In genomic region chr10:52233351-52233991, GRCh38 we compare ENCODE assay signal across 8 cellular contexts.
DNase-seq lines count a peak whose midpoint lies in the region; ATAC-seq and TF ChIP-seq lines count a peak whose summit lies in the region.
"Not testable (repeated sequence)": the region's sequence is repeated elsewhere in the genome, so short reads cannot be mapped to it uniquely, and the experiment has no call there.

No MANE protein-coding gene starts in this region.

- not testable (repeated sequence) for H3K56ac ChIP-seq in IMR-90 (ENCODE audit: extremely low read depth, insufficient read depth, low read length)

- H2BK120ac ChIP-seq in IMR-90 (ENCODE audit: low read depth, low read length), result not testable (repeated sequence)

- not testable (repeated sequence) for H3K9me3 ChIP-seq in BE2C; IMR-90 (ENCODE audit: control insufficient read depth, insufficient read depth, low read length)

- in situ Hi-C loops in IMR-90 (cut with MboI; ENCODE audit: low sequenced_read_pairs), result not testable (repeated sequence)

- H3K4me1 ChIP-seq in BE2C; IMR-90 (ENCODE audit: control insufficient read depth, insufficient read depth, low read length): not testable (repeated sequence)

- H3K27ac ChIP-seq in IMR-90 (ENCODE audit: insufficient read depth, low read length), result not testable (repeated sequence)

- not testable (repeated sequence) for H4K20me1 ChIP-seq in IMR-90 (ENCODE audit: insufficient read depth, low read length)

- not testable (repeated sequence) for ATAC-seq in IMR-90 (ENCODE audit: low read depth); naive thymus-derived CD8-positive, alpha-beta T cell; stimulated activated memory B cell treated with anti-CD40 and anti-IgM and Interleukin-4, amounts not matched to agents 10 μg/mL and 1 μg/mL and 100 μg/mL, for 72 hours

- CTCF ChIA-PET in IMR-90 (lab: Yijun Ruan, JAX), result interaction anchor here (0.7 kb wide), 1 partner anchor 16 kb away, joined by 4 read pairs; no protein-coding TSS in a partner anchor

- not testable (repeated sequence) for H3K14ac ChIP-seq in IMR-90 (replicated peaks; ENCODE audit: low read depth, low read length)

- not testable (repeated sequence) for H2AFZ ChIP-seq in IMR-90 (replicated peaks; ENCODE audit: low read length, poor library complexity)

- H3K4ac ChIP-seq in IMR-90 (ENCODE audit: low read depth, low read length), result not testable (repeated sequence)

- H3K9ac ChIP-seq in IMR-90 (ENCODE audit: low read depth, low read length), result not testable (repeated sequence)

- H3K4me3 ChIP-seq in BE2C (ENCODE audit: low read depth, low read length) (peak overlapping the region; percentile 33; the same call in 1 of the 2 replicates), IMR-90 (ENCODE audit: insufficient read depth, low read depth, low read length) (0 out of 2 replicates have a peak overlapping the region, but pooled peaks have one; percentile 18), iPS-11a (ENCODE audit: low read depth, low read length) (peak overlapping the region; percentile 24)

- not testable (repeated sequence) for H3K36me3 Mint-ChIP-seq in T-helper 1 cell treated with Interleukin-12 subunit alpha and Interleukin-12 subunit beta and Interleukin-4 antibody, amounts not matched to agents 30 μg/mL and 1 μg/mL, for 36 hours (ENCODE audit: low read depth); activated naive CD8-positive, alpha-beta T cell treated with anti-CD3 and anti-CD28 coated beads for 36 hours; endothelial cell (ENCODE audit: low read depth, unreplicated experiment); naive thymus-derived CD8-positive, alpha-beta T cell; stimulated activated memory B cell treated with anti-CD40 and anti-IgM and Interleukin-4, amounts not matched to agents 10 μg/mL and 1 μg/mL and 100 μg/mL, for 72 hours

- H3K79me1 ChIP-seq in IMR-90 (ENCODE audit: low read depth in 1 of 2, low read length in 2 of 2), result not testable (repeated sequence)

- not testable (repeated sequence) for H4K5ac ChIP-seq in IMR-90 (ENCODE audit: low read depth, low read length)

- not testable (repeated sequence) for H3K23ac ChIP-seq in IMR-90 (ENCODE audit: low read depth, low read length)

- not testable (repeated sequence) for H2AK9ac ChIP-seq in IMR-90 (replicated peaks; ENCODE audit: low read depth, low read length, poor library complexity)

- not testable (repeated sequence) for H2BK20ac ChIP-seq in IMR-90 (ENCODE audit: low read depth, low read length)

- DNase-seq in BE2C; IMR-90; activated naive CD8-positive, alpha-beta T cell treated with anti-CD3 and anti-CD28 coated beads for 36 hours; endothelial cell (ENCODE audit: low spot score); naive thymus-derived CD8-positive, alpha-beta T cell: not testable (repeated sequence)

- TF ChIP-seq CTCF in BE2C (IDR thresholded peaks at IDR 0.05; ENCODE audit: low read depth, low read length); IMR-90 (conservative IDR thresholded peaks at IDR 0.05; ENCODE audit: low read depth, low read length); endothelial cell (IDR thresholded peaks at IDR 0.05; ENCODE audit: unreplicated experiment): not testable (repeated sequence)

- H4K8ac ChIP-seq in IMR-90 (ENCODE audit: low read depth in 2 of 2, low read length in 2 of 2), result not testable (repeated sequence)

- not testable (repeated sequence) for H2BK15ac ChIP-seq in IMR-90 (ENCODE audit: low read depth, low read length)

- H2BK5ac ChIP-seq in IMR-90 (ENCODE audit: low read depth, low read length, poor library complexity, severe bottlenecking), result not testable (repeated sequence)

- dilution Hi-C loops in IMR-90 (cut with HindIII; ENCODE audit: low sequenced_read_pairs, unreplicated experiment), result not testable (repeated sequence)

- not testable (repeated sequence) for H3K9me1 ChIP-seq in IMR-90 (ENCODE audit: insufficient read depth, low read length)

- BruUV-seq in IMR-90 (replicated peaks; lab: Mats Ljungman, UMichigan), result not testable (repeated sequence)

- not testable (repeated sequence) for TF ChIP-seq RAD21 in IMR-90 (IDR thresholded peaks at IDR 0.05; ENCODE audit: low read length)

- peak overlapping the region; percentile 65 for H3K4me3 Mint-ChIP-seq in T-helper 1 cell treated with Interleukin-12 subunit alpha and Interleukin-12 subunit beta and Interleukin-4 antibody, amounts not matched to agents 30 μg/mL and 1 μg/mL, for 36 hours
- H3K4me3 Mint-ChIP-seq in activated naive CD8-positive, alpha-beta T cell treated with anti-CD3 and anti-CD28 coated beads for 36 hours, result peak overlapping the region; percentile 35
- peak overlapping the region; percentile 88 for H3K4me3 Mint-ChIP-seq in endothelial cell (ENCODE audit: unreplicated experiment)
- H3K4me3 Mint-ChIP-seq in naive thymus-derived CD8-positive, alpha-beta T cell, result peak overlapping the region; percentile 23 to 85 (median 60)
- H3K4me3 Mint-ChIP-seq in stimulated activated memory B cell treated with anti-CD40 and anti-IgM and Interleukin-4, amounts not matched to agents 10 μg/mL and 1 μg/mL and 100 μg/mL, for 72 hours, result peak overlapping the region; percentile 73

- H3K9me3 Mint-ChIP-seq in T-helper 1 cell treated with Interleukin-12 subunit alpha and Interleukin-12 subunit beta and Interleukin-4 antibody, amounts not matched to agents 30 μg/mL and 1 μg/mL, for 36 hours; activated naive CD8-positive, alpha-beta T cell treated with anti-CD3 and anti-CD28 coated beads for 36 hours; endothelial cell (ENCODE audit: unreplicated experiment); naive thymus-derived CD8-positive, alpha-beta T cell; stimulated activated memory B cell treated with anti-CD40 and anti-IgM and Interleukin-4, amounts not matched to agents 10 μg/mL and 1 μg/mL and 100 μg/mL, for 72 hours: not testable (repeated sequence)

- H3K27me3 ChIP-seq in BE2C; IMR-90 (ENCODE audit: control insufficient read depth, insufficient read depth, low read length): not testable (repeated sequence)

- TF ChIP-seq POLR2A in IMR-90 (IDR thresholded peaks at IDR 0.05; ENCODE audit: low read depth, low read length), result not testable (repeated sequence)

- not testable (repeated sequence) for H3K36me3 ChIP-seq in BE2C; IMR-90 (ENCODE audit: control insufficient read depth, insufficient read depth, low read length)

- H2AK5ac ChIP-seq in IMR-90 (ENCODE audit: low read depth, low read length), result not testable (repeated sequence)

- WGBS in IMR-90 (ENCODE audit: extremely low coverage in 2 of 2, insufficient read length in 1 of 2), 2 experiments, result no CpG with 5 or more reads among the region's 34 CpGs

- peak overlapping the region; percentile 74 for H3K4me2 ChIP-seq in IMR-90 (ENCODE audit: low read depth, low read length)

- not testable (repeated sequence) for H3K27ac Mint-ChIP-seq in T-helper 1 cell treated with Interleukin-12 subunit alpha and Interleukin-12 subunit beta and Interleukin-4 antibody, amounts not matched to agents 30 μg/mL and 1 μg/mL, for 36 hours; activated naive CD8-positive, alpha-beta T cell treated with anti-CD3 and anti-CD28 coated beads for 36 hours
- H3K27ac Mint-ChIP-seq in endothelial cell (ENCODE audit: unreplicated experiment), result peak overlapping the region; percentile 70
- H3K27ac Mint-ChIP-seq in naive thymus-derived CD8-positive, alpha-beta T cell, result peak overlapping the region in 3 of 10 donors; percentile 12 to 73 (median 49)
- peak overlapping the region; percentile 30 for H3K27ac Mint-ChIP-seq in stimulated activated memory B cell treated with anti-CD40 and anti-IgM and Interleukin-4, amounts not matched to agents 10 μg/mL and 1 μg/mL and 100 μg/mL, for 72 hours

- POLR2A ChIA-PET in IMR-90 (lab: Charles Lee; ENCODE audit: unreplicated experiment); naive thymus-derived CD8-positive, alpha-beta T cell (lab: Charles Lee): not testable (repeated sequence)

- not testable (repeated sequence) for H3K4me1 Mint-ChIP-seq in T-helper 1 cell treated with Interleukin-12 subunit alpha and Interleukin-12 subunit beta and Interleukin-4 antibody, amounts not matched to agents 30 μg/mL and 1 μg/mL, for 36 hours (ENCODE audit: low read depth); activated naive CD8-positive, alpha-beta T cell treated with anti-CD3 and anti-CD28 coated beads for 36 hours; endothelial cell (ENCODE audit: unreplicated experiment)
- H3K4me1 Mint-ChIP-seq in naive thymus-derived CD8-positive, alpha-beta T cell, result peaks cover 0 to 15% (median 5%) of the 10 kb centered on the region in 4 donors
- H3K4me1 Mint-ChIP-seq in stimulated activated memory B cell treated with anti-CD40 and anti-IgM and Interleukin-4, amounts not matched to agents 10 μg/mL and 1 μg/mL and 100 μg/mL, for 72 hours, result peaks cover 17% of the 10 kb centered on the region

- H4K91ac ChIP-seq in IMR-90 (ENCODE audit: insufficient read depth, low read depth, low read length), result not testable (repeated sequence)

- H3K27me3 Mint-ChIP-seq in T-helper 1 cell treated with Interleukin-12 subunit alpha and Interleukin-12 subunit beta and Interleukin-4 antibody, amounts not matched to agents 30 μg/mL and 1 μg/mL, for 36 hours (ENCODE audit: low read depth); endothelial cell (ENCODE audit: unreplicated experiment); stimulated activated memory B cell treated with anti-CD40 and anti-IgM and Interleukin-4, amounts not matched to agents 10 μg/mL and 1 μg/mL and 100 μg/mL, for 72 hours: not testable (repeated sequence)
- peaks cover 15% of the 10 kb centered on the region for H3K27me3 Mint-ChIP-seq in activated naive CD8-positive, alpha-beta T cell treated with anti-CD3 and anti-CD28 coated beads for 36 hours
- H3K27me3 Mint-ChIP-seq in naive thymus-derived CD8-positive, alpha-beta T cell, result peaks cover 0 to 23% (median 10%) of the 10 kb centered on the region in 5 donors

- intact Hi-C loops in IMR-90 (cut with micrococcal nuclease), result not testable (repeated sequence)

- H3K18ac ChIP-seq in IMR-90 (ENCODE audit: low read depth, low read length), result not testable (repeated sequence)

Comparison
In these comparisons a context has a peak if more than half of its experiments do, and no peak if none do; other contexts are left out.
1. H3K4me3 Mint-ChIP-seq: peak in every context shown above with its lines; median percentile 88 in endothelial cell; 73 in stimulated activated memory B cell treated with anti-CD40 and anti-IgM and Interleukin-4, amounts not matched to agents 10 μg/mL and 1 μg/mL and 100 μg/mL, for 72 hours; 65 in T-helper 1 cell treated with Interleukin-12 subunit alpha and Interleukin-12 subunit beta and Interleukin-4 antibody, amounts not matched to agents 30 μg/mL and 1 μg/mL, for 36 hours; 60 in naive thymus-derived CD8-positive, alpha-beta T cell; 35 in activated naive CD8-positive, alpha-beta T cell treated with anti-CD3 and anti-CD28 coated beads for 36 hours.